ENCODE assay signal across 8 cellular contexts in the genomic region with DNA sequence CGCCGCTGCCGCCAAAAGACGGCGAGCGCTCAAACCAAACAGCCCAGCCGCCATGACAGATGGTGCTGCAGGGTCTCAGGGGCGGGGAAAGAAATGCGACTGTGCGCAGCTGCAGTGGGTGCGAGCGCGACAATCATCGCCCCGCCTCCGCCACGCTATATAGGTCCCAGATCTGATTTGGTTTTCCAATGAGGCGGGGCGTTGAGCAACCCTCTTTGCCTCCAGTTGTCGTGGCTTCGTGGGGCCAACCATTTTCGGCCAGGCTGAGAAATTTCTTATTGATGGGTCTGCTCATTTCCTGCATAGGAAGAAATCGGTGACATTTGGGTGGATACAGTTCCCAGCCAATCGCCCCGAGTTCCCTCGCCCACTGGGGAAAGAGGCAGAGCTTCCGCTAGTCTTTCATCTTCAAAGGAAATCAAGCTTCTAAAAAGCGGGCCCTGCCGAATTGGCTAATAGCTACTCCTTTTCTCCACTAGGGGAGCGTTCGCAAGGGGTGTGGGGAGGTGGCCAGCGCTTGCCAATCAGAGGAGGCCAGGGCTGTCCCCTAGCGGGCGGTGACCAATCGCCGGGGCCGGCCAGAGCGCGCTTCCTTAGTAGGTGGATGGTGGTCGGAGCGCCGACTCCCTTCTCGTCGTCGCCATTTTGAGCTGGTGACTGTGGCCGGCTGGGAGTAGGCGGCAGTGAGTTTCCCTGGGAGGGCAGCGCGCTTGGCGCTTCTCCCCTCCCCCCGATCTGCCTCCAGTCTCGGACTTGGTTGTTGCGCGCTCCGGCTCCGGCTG. TPM values are rescaled to one million over a fixed set of nuclear protein-coding genes. Genes with fewer than 3 reads are reported as not detected.
DNase-seq lines count a peak whose midpoint lies in the region; TF ChIP-seq lines count a peak whose summit lies in the region.

A gene (minus strand): TSS at position 77 of the 782 bp plus-strand sequence. CDS start 23 bp downstream, at position 54.
A gene with protein sequence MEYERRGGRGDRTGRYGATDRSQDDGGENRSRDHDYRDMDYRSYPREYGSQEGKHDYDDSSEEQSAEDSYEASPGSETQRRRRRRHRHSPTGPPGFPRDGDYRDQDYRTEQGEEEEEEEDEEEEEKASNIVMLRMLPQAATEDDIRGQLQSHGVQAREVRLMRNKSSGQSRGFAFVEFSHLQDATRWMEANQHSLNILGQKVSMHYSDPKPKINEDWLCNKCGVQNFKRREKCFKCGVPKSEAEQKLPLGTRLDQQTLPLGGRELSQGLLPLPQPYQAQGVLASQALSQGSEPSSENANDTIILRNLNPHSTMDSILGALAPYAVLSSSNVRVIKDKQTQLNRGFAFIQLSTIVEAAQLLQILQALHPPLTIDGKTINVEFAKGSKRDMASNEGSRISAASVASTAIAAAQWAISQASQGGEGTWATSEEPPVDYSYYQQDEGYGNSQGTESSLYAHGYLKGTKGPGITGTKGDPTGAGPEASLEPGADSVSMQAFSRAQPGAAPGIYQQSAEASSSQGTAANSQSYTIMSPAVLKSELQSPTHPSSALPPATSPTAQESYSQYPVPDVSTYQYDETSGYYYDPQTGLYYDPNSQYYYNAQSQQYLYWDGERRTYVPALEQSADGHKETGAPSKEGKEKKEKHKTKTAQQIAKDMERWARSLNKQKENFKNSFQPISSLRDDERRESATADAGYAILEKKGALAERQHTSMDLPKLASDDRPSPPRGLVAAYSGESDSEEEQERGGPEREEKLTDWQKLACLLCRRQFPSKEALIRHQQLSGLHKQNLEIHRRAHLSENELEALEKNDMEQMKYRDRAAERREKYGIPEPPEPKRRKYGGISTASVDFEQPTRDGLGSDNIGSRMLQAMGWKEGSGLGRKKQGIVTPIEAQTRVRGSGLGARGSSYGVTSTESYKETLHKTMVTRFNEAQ (plus strand): TSS at position 596 of the 782 bp plus-strand sequence. CDS start 2,261 bp downstream, outside the sequence.

- no peak for TF ChIP-seq CTCF in GM20000 (IDR thresholded peaks at IDR 0.05; ENCODE audit: extremely low read depth, missing control alignments)

- peak; percentile 90 for DNase-seq in COR-L47 (lab: John Stamatoyannopoulos, UW)
- DNase-seq in GM20000 (ENCODE audit: low spot score): peak; percentile 86
- DNase-seq in HT-29 (ENCODE audit: low spot score): peak; percentile 94
- DNase-seq in NK-92 treated with Interleukin-12 subunit alpha and Interleukin-12 subunit beta, amount 100 ng/mL, for 24 hours (lab: John Stamatoyannopoulos, UW): peak; percentile 89
- peak; percentile 90 for DNase-seq in activated CD8-positive, alpha-beta memory T cell treated with anti-CD3 and anti-CD28 coated beads for 24 hours
- DNase-seq in effector CD4-positive, alpha-beta T cell: peak; percentile 82
- DNase-seq in medulla oblongata (ENCODE audit: extremely low spot score): peak; percentile 92
- peak; percentile 76 for DNase-seq in stimulated activated CD8-positive, alpha-beta memory T cell treated with anti-CD3 and anti-CD28 coated beads, Interleukin-12 subunit alpha, Interleukin-12 subunit beta, amount 100 ng/mL, for 1 hour (ENCODE audit: low read depth)

RNA-seq across cellular contexts. Expression of the first gene that starts in this region (rescaled TPM):
- 164 and 196 TPM in 2 replicates for total RNA-seq in HT-29 (2014; rRNA removed; shearing (Covaris generic))

RNA-seq across cellular contexts. Expression of the second gene that starts in this region (rescaled TPM):
- 81.2 and 81.5 TPM in 2 replicates for total RNA-seq in HT-29 (2014; rRNA removed; shearing (Covaris generic))

Comparison
In these comparisons a context has a peak if more than half of its experiments do, and no peak if none do; other contexts are left out.
1. Peak in every context shown above with its lines: DNase-seq.